ENCODE assay signal across 8 cellular contexts in genomic region chr19:1690570-1691307, GRCh38. TPM values are rescaled to one million over a fixed set of nuclear protein-coding genes. Genes with fewer than 3 reads are reported as not detected.
DNase-seq lines count a peak whose midpoint lies in the region; ATAC-seq, FAIRE-seq and TF ChIP-seq lines count a peak whose summit lies in the region.

No MANE protein-coding gene starts in this region.

- H3K4me3 ChIP-seq in bronchial epithelial cell (ENCODE audit: low read depth, low read length) = no peak overlapping the region

- H3K27me3 ChIP-seq in bronchial epithelial cell (ENCODE audit: control insufficient read depth, insufficient read depth, low read length) = peaks cover 6% of the 10 kb centered on the region

- DNase-seq in NCI-H2029 (lab: John Stamatoyannopoulos, UW) (peak; percentile 17), NCI-H2029 treated with DMSO at 0.1 percent for 48 hours (lab: John Stamatoyannopoulos, UW) (no peak), T follicular helper cell (ENCODE audit: low read depth) (peak; percentile 41), bronchial epithelial cell (ENCODE audit: low read depth) (peak; percentile 25), hypothalamus (lab: John Stamatoyannopoulos, UW) (no peak)
- DNase-seq in stimulated activated CD4-positive, alpha-beta T cell treated with anti-CD3 and anti-CD28 coated beads, Interleukin-1b, Interleukin-23, amount 100 ng/mL, for 4 hours (ENCODE audit: low read depth in 2 of 2) = peak; percentile 34 to 36

- FAIRE-seq in bronchial epithelial cell (lab: Jason Lieb, UNC) = no peak

- ATAC-seq in GM19328 (IDR thresholded peaks at IDR 0.05; ENCODE audit: unreplicated experiment) = no peak
- no peak for ATAC-seq in GM19467 (IDR thresholded peaks at IDR 0.05; ENCODE audit: unreplicated experiment)

- no peaks in the 10 kb centered on the region for H3K36me3 ChIP-seq in bronchial epithelial cell (ENCODE audit: control insufficient read depth, insufficient read depth, low read length)

- TF ChIP-seq CTCF in bronchial epithelial cell (IDR thresholded peaks at IDR 0.05; ENCODE audit: insufficient read depth, low read length, severe bottlenecking) = no peak

RNA-seq across cellular contexts. Expression of gene TCF3, which starts 38.3 kb away (rescaled TPM):
- total RNA-seq in bronchial epithelial cell = 68.2 and 84.5 TPM in 2 replicates

Comparison
In these comparisons a context has a peak if more than half of its experiments do, and no peak if none do; other contexts are left out.
1. DNase-seq: peak in NCI-H2029 (single experiment), T follicular helper cell (single experiment), bronchial epithelial cell (single experiment) and stimulated activated CD4-positive, alpha-beta T cell treated with anti-CD3 and anti-CD28 coated beads, Interleukin-1b, Interleukin-23, amount 100 ng/mL, for 4 hours (2 of 2); none in NCI-H2029 treated with DMSO at 0.1 percent for 48 hours (single experiment) and hypothalamus (0 of 51).